In the genomic region with DNA sequence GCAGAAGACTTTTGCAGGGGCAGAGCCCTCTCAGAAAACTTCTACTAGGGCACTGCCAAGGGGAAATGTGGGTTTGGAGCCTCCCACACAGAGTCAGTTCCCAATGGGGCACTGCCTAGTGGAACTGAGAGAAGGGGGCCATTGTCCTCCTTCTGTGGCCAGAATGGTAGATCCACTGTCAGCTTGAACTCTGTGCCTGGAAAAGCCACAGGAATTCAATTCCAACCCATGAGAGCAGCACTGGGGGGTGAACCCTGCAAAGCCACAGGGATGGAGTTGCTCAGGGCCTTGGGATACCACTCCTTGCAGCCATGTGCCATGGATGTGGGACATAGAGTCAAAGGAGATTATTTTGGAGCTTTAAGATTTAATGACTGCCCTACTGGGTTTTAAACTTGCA, we compare ENCODE assay signal across 7 cellular contexts.
"Had no signal": no experiment of that assay in that cellular context is flagged by ENCODE, and none has a peak within 500 bp of the region (broad histone marks: within the 10 kb centered on the region; RNA-seq: fewer than 3 reads in every experiment).

No MANE protein-coding gene starts in this region.

- DNase-seq: GM23248, GOT3, H7, HFFc6, KBM-7 had no signal

- ATAC-seq: HCT116, HepG2 had no signal
